ENCODE assay signal across 1 cellular context in genomic region chr22:26609287-26609686, GRCh38.
TF ChIP-seq lines count a peak whose summit lies in the region.

No MANE protein-coding gene starts in this region.

TF ChIP-seq in GM23338, 12 proteins besides CTCF, POLR2A, EP300 and RAD21:
- TF ChIP-seq NANOG (IDR thresholded peaks at IDR 0.05; ENCODE audit: borderline replicate concordance) (no peak), REST (IDR thresholded peaks at IDR 0.05; ENCODE audit: unreplicated experiment) (no peak), ZNF462 (CRISPR knock-in tag; IDR thresholded peaks at IDR 0.05) (no peak)
